11 cellular contexts compared by ENCODE assay signal in the genomic region with DNA sequence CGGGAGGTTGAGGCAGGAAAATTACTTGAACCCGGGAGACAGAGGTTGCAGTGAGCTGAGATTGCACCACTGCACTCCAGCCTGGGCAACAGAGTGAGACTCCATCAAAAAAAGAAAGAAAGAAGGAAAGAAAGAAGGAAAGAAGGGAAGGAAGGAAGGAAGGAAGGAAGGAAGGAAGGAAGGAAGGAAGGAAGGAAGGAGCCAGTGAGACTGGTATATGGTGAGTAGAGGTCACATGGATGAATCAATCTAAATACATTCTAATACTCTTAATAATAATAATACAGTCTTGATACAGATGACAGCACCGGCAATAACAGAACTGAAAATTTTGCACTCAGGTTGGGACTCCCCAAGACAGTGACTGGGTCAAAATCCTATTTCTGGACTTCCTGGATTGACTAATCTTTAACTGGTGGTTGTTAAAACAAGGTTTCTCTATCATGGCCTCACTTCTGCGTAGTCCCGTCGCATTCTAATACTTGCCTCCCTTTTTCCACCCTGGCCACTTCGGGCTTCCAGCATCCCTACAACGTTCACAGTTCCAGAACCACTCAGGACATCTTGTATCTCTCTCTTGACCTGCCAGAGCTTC.
DNase-seq lines count a peak whose midpoint lies in the region; ATAC-seq lines count a peak whose summit lies in the region.
"Had no signal": no experiment of that assay in that cellular context is flagged by ENCODE, and none has a peak within 500 bp of the region (broad histone marks: within the 10 kb centered on the region; RNA-seq: fewer than 3 reads in every experiment).

No MANE protein-coding gene starts in this region.

- DNase-seq in MV-4-11 (lab: John Stamatoyannopoulos, UW) (peak; percentile 48), NCI-H146 treated with DMSO at 0.1 percent for 48 hours (lab: John Stamatoyannopoulos, UW; ENCODE audit: unreplicated experiment) (no peak), NCI-H2196 (lab: John Stamatoyannopoulos, UW; ENCODE audit: unreplicated experiment) (no peak), NCI-H1417 treated with DMSO at 0.1 percent for 48 hours (lab: John Stamatoyannopoulos, UW) (no peak), D341Med (ENCODE audit: low spot score) (no peak)
- DNase-seq: CD8-positive, alpha-beta memory T cell; NCI-H748 treated with DMSO at 0.1 percent for 48 hours; nephron progenitor cell had no signal

- ATAC-seq in GM18517 (IDR thresholded peaks at IDR 0.05; ENCODE audit: unreplicated experiment) = peak; percentile 100
- ATAC-seq in GM21360 (IDR thresholded peaks at IDR 0.05; ENCODE audit: unreplicated experiment) = peak; percentile 95
- ATAC-seq in HG02973 (IDR thresholded peaks at IDR 0.05; ENCODE audit: unreplicated experiment) = peak; percentile 100
